In the genomic region with DNA sequence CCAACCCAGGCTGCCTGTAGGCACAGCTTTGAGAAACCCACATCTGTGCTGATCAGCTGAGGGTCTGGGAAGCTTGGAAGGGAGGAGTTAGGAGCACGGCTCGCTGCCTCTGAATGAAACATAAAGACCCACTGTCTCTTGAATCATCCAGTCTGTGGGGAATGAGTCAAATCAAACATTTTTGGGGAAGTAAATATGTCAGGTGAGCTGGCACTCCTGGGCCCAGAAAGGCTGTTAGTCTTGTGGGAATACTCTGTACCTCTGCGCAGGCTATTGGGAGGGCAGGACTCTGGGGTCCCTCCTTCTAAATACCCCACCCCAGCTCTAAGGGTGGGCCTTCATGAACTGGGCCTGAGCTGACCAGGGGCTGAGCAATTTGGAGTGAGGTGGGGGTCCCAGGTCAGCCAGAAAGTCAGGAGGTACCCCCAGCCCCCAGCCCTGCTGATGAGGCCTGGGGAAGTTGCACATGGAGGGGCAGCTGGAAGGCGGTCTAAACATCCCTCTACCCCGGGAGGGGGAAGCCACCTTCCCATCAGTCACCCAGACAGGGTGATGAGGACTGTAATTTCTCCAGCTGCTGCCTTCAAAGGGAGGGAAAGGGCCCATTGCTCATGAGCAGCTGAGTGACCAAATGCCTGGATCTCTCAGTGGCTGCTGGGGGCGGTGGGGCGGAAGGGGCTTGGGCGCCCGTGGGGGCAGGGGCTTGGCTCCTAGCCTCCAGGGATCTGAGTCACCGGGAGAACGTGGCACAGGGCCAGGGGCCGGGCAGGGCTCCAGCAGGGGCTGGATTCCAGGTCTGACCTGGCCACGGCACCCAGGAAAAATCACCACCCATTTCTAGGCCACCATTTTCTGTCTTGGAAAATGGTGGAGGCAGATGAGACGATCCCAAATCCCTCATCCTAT, we compare ENCODE assay signal across 1 cellular context.
TF ChIP-seq lines count a peak whose summit lies in the region.

No MANE protein-coding gene starts in this region.

TF ChIP-seq in IMR-90, 13 proteins besides CTCF, POLR2A, EP300 and RAD21:
- TF ChIP-seq CEBPB (IDR thresholded peaks at IDR 0.05; ENCODE audit: low read depth, low read length) (no peak), CHD1 (IDR thresholded peaks at IDR 0.05; ENCODE audit: low read depth, low read length) (no peak), RFX5 (IDR thresholded peaks at IDR 0.05; ENCODE audit: low read depth, low read length) (no peak), FOS (IDR thresholded peaks at IDR 0.05; ENCODE audit: low read depth, low read length) (peak; percentile 31; the same call in 1 of the 2 replicates)
